In genomic region chr7:150875791-150876190, GRCh38 we compare ENCODE assay signal across 13 cellular contexts. TPM values are rescaled to one million over a fixed set of nuclear protein-coding genes. Genes with fewer than 3 reads are reported as not detected.
DNase-seq lines count a peak whose midpoint lies in the region; ATAC-seq, FAIRE-seq and TF ChIP-seq lines count a peak whose summit lies in the region.
"Had no signal": no experiment of that assay in that cellular context is flagged by ENCODE, and none has a peak within 500 bp of the region (broad histone marks: within the 10 kb centered on the region; RNA-seq: fewer than 3 reads in every experiment).

No MANE protein-coding gene starts in this region.

- no peaks in the 10 kb centered on the region for H3K27me3 ChIP-seq in RWPE2 (ENCODE audit: insufficient read depth, poor library complexity, severe bottlenecking)

- no peak for FAIRE-seq in GM12891 (lab: Jason Lieb, UNC)
- FAIRE-seq: TTC549 had no signal

- no peak overlapping the region for H3K27ac ChIP-seq in RWPE2 (ENCODE audit: poor library complexity, severe bottlenecking)

- peak; percentile 39; the same call in 1 of the 3 replicates for ATAC-seq in RWPE2 (ENCODE audit: low read depth)
- ATAC-seq in left lobe of liver, result peak; percentile 40
- no peak for ATAC-seq in GM18517 (IDR thresholded peaks at IDR 0.05; ENCODE audit: unreplicated experiment)

- H3K36me3 ChIP-seq in RWPE2 (ENCODE audit: low read depth), result no peaks in the 10 kb centered on the region

- peaks cover 8% of the 10 kb centered on the region for H3K4me1 ChIP-seq in RWPE2 (ENCODE audit: insufficient read depth, poor library complexity, severe bottlenecking)

- peaks cover 2% of the 10 kb centered on the region for H3K9me3 ChIP-seq in RWPE2 (ENCODE audit: severe bottlenecking)

- TF ChIP-seq POLR2A in GM12891 (IDR thresholded peaks at IDR 0.05; ENCODE audit: low read depth, low read length), result no peak

- no peak for TF ChIP-seq CTCF in RWPE2 (IDR thresholded peaks at IDR 0.05; ENCODE audit: poor library complexity, severe bottlenecking)

- peak; percentile 45 for DNase-seq in NCI-H748 (lab: John Stamatoyannopoulos, UW; ENCODE audit: unreplicated experiment)
- no peak for DNase-seq in NCI-H748 treated with DMSO at 0.1 percent for 48 hours (lab: John Stamatoyannopoulos, UW)
- peak; percentile 39 for DNase-seq in HT-29 (ENCODE audit: low spot score)
- DNase-seq in RWPE2 (ENCODE audit: low spot score), result no peak
- no peak for DNase-seq in left lobe of liver (ENCODE audit: low spot score)
- no peak for DNase-seq in GM12891 (ENCODE audit: insufficient read length, low spot score)
- no peak for DNase-seq in kidney glomerular epithelial cell (lab: John Stamatoyannopoulos, UW)
- DNase-seq: GOT3; stimulated activated CD4-positive, alpha-beta T cell treated with anti-CD3 and anti-CD28 coated beads, Interleukin-2, amount 100 ng/mL, for 24 hours had no signal

- H3K4me3 ChIP-seq in RWPE2 (ENCODE audit: severe bottlenecking), result no peak overlapping the region

TF ChIP-seq in GM12891, 5 proteins besides CTCF, POLR2A, EP300 and RAD21:
- TF ChIP-seq PAX5 (IDR thresholded peaks at IDR 0.05; ENCODE audit: insufficient read depth, low read length, severe bottlenecking) (no peak), POLR2AphosphoS5 (IDR thresholded peaks at IDR 0.05; ENCODE audit: low read depth, low read length) (no peak), TAF1 (IDR thresholded peaks at IDR 0.05; ENCODE audit: low read depth, low read length) (no peak), POU2F2 (IDR thresholded peaks at IDR 0.05; ENCODE audit: low read depth, low read length) (no peak), SPI1 (IDR thresholded peaks at IDR 0.05; ENCODE audit: low read depth, low read length) (no peak)

RNA-seq across cellular contexts. Expression of gene AOC1, which starts 23.5 kb away (rescaled TPM):
- total RNA-seq in HT-29 (2014; rRNA removed; shearing (Covaris generic)), result 25.2 and 25.8 TPM in 2 replicates
- total RNA-seq in left lobe of liver, result 18.9 TPM
- not detected for polyA plus RNA-seq in GM12891 (2012; ENCODE audit: low read depth, missing spikeins)
- total RNA-seq: fibroblast of lung, osteoblast had no signal
- polyA plus RNA-seq: fibroblast of lung had no signal

Comparison
In these comparisons a context has a peak if more than half of its experiments do, and no peak if none do; other contexts are left out.
1. DNase-seq: peak in NCI-H748 (single experiment) and HT-29 (single experiment); none in NCI-H748 treated with DMSO at 0.1 percent for 48 hours (single experiment), RWPE2 (single experiment), left lobe of liver (single experiment), GM12891 (single experiment) and kidney glomerular epithelial cell (single experiment).